Comparison of ENCODE assay signal across 8 cellular contexts in the genomic region with DNA sequence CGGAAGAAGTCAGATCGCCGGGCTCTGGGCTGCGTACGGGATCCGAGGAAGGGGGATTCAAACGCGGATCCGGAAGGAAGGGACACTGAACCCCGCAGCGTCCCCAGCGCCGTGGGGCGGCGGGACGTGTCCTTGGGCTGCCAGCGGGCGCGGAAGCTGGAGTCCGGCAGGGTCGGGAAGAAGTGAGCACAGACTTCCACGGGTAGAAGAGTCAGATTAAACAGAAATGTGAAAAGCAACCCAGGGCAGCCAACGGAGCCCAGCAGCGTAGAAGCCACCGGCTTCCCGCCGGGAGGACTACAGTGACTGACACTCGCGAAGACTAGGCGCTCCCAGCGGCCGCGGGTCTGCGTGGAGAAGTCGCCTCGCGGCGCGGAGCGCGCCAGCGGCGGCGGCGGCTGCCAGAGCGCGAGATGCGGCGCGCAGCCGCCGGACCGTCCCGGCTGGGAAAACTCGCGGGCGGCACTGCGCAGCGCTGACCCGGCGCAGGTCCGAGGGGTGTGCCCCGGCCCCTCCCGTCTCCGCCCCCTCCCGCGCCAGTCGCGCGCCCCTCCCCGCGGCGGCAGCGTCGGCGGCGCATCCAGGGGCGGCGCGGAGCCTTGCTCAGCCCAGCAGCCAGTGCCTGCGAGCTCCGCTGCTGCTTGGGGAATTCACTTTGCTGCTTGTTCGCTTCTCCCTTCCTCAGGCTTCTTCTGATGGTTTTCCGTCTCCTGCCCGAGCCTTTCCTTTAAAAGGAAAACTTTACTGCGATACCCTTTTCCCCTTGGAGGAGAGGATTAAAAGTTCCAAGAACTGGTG. TPM values are rescaled to one million over a fixed set of nuclear protein-coding genes. Genes with fewer than 3 reads are reported as not detected.
A peak's percentile ranks its signal among the peaks of the same experiment; 100 is the strongest.
DNase-seq lines count a peak whose midpoint lies in the region; ATAC-seq and TF ChIP-seq lines count a peak whose summit lies in the region.

Gene SAMD5 (plus strand): TSS at position 618 of the 798 bp plus-strand sequence. CDS start 239 bp downstream, outside the sequence.

- POLR2A ChIA-PET in SK-N-SH (lab: Yijun Ruan, JAX): no interaction called here

- H3K4me3 ChIP-seq in SK-N-SH (ENCODE audit: low read depth in 2 of 2, low read length in 1 of 2) (peak within 1 kb of the TSS; percentile 43 to 59; a peak in 3 of 4 replicates), right lobe of liver (peak within 1 kb of the TSS; percentile 59 to 75 (median 62)), stomach (peak within 1 kb of the TSS; percentile 61 to 84 (median 65))

- H3F3A ChIP-seq in SK-N-SH (replicated peaks; ENCODE audit: insufficient read depth): no peaks in the 10 kb centered on the region

- peak; percentile 60 for ATAC-seq in GM19328 (IDR thresholded peaks at IDR 0.05; ENCODE audit: unreplicated experiment)
- ATAC-seq in HG03520 (IDR thresholded peaks at IDR 0.05; ENCODE audit: unreplicated experiment): peak; percentile 30
- ATAC-seq in right lobe of liver: peak; percentile 69 to 88 (median 80)

- under 1% methylated on average over 22 of the region's 86 CpGs for WGBS in SK-N-SH (ENCODE audit: low lambda C conversion rate)
- WGBS in right lobe of liver (ENCODE audit: insufficient coverage, low coverage, low lambda C conversion rate, missing lambda C conversion rate): 4% methylated on average over 5 of the region's 86 CpGs
- WGBS in stomach, 5 donors: 0 to 1% (median 1%) methylated on average over 28 to 86 of the region's 86 CpGs

- peak within 1 kb of the TSS; percentile 78; the same call in 1 of the 2 replicates for H2AFZ ChIP-seq in SK-N-SH (ENCODE audit: low read depth)

- H3K27ac ChIP-seq in SK-N-SH (ENCODE audit: low read depth in 2 of 2, low read length in 1 of 2) (no peak within 1 kb of the TSS), right lobe of liver (peak within 1 kb of the TSS; percentile 72 to 92 (median 90)), stomach (peak within 1 kb of the TSS; percentile 72 to 82 (median 78))

- no peaks in the 10 kb centered on the region for H4K20me1 ChIP-seq in SK-N-SH (ENCODE audit: insufficient read depth)

- no peak within 1 kb of the TSS for H3K9ac ChIP-seq in SK-N-SH

- CTCF ChIA-PET in SK-N-SH (lab: Yijun Ruan, JAX): interaction anchor here (1.8 kb wide), 1 partner anchor 16 kb away, joined by 7 read pairs; no protein-coding TSS in a partner anchor

- H3K9me2 ChIP-seq in SK-N-SH: no peaks in the 10 kb centered on the region

- TF ChIP-seq EP300 in SK-N-SH (IDR thresholded peaks at IDR 0.05; ENCODE audit: borderline replicate concordance in 1 of 2, low read depth in 1 of 2, low read length in 1 of 2) (no peak), stomach (IDR thresholded peaks at IDR 0.05) (no peak)

- peak within 1 kb of the TSS; percentile 79 for H3K4me2 ChIP-seq in SK-N-SH

- peak; percentile 79 for TF ChIP-seq POLR2A in right lobe of liver (IDR thresholded peaks at IDR 0.05)
- TF ChIP-seq POLR2A in stomach (IDR thresholded peaks at IDR 0.05): no peak

- DNase-seq in COLO668 (lab: John Stamatoyannopoulos, UW; ENCODE audit: unreplicated experiment): peak; percentile 78
- DNase-seq in SK-N-SH: peak; percentile 53
- peak; percentile 78 for DNase-seq in ecto neural progenitor cell (ENCODE audit: low spot score)
- peak; percentile 85 to 88 (median 88) for DNase-seq in right lobe of liver
- peak; percentile 65 for DNase-seq in stomach
- DNase-seq in NCI-H2081 treated with DMSO at 0.1 percent for 48 hours (lab: John Stamatoyannopoulos, UW): no peak

- intact Hi-C loops in right lobe of liver (cut with DNase I) (loop anchor here in 1 of 2 donors (5.0 kb wide), 1 partner anchor 659 kb away; no protein-coding TSS in a partner anchor), stomach (cut with DNase I; ENCODE audit: low total_unique reads) (loop anchor here (5.0 kb wide), 1 partner anchor 659 kb away; no protein-coding TSS in a partner anchor)

- H3K79me2 ChIP-seq in SK-N-SH (ENCODE audit: insufficient read depth): no peaks in the 10 kb centered on the region

- TF ChIP-seq CTCF in SK-N-SH (IDR thresholded peaks at IDR 0.05): no peak
- peak in 1 of 4 donors; percentile 6 for TF ChIP-seq CTCF in right lobe of liver (IDR thresholded peaks at IDR 0.05)
- TF ChIP-seq CTCF in stomach (IDR thresholded peaks at IDR 0.05): no peak

- peaks cover 22% of the 10 kb centered on the region for H3K27me3 ChIP-seq in SK-N-SH (ENCODE audit: insufficient read depth)
- no peaks in the 10 kb centered on the region for H3K27me3 ChIP-seq in right lobe of liver
- H3K27me3 ChIP-seq in stomach: peaks cover 0 to 67% (median 7%) of the 10 kb centered on the region in 3 donors

- H3K9me3 ChIP-seq in SK-N-SH: no peaks in the 10 kb centered on the region
- H3K9me3 ChIP-seq in right lobe of liver: no peaks in the 10 kb centered on the region
- no peaks in the 10 kb centered on the region for H3K9me3 ChIP-seq in stomach

- TF ChIP-seq RAD21 in SK-N-SH (IDR thresholded peaks at IDR 0.05; ENCODE audit: low read length): no peak

- no peaks in the 10 kb centered on the region for H3K36me3 ChIP-seq in SK-N-SH (replicated peaks in 1 of 2; ENCODE audit: control insufficient read depth in 1 of 2, insufficient read depth in 2 of 2, low read length in 1 of 2)
- no peaks in the 10 kb centered on the region for H3K36me3 ChIP-seq in right lobe of liver
- H3K36me3 ChIP-seq in stomach: no peaks in the 10 kb centered on the region

- H3K4me1 ChIP-seq in SK-N-SH (ENCODE audit: control insufficient read depth in 1 of 2, insufficient read depth in 2 of 2, low read depth in 1 of 2, low read length in 1 of 2) (no peaks in the 10 kb centered on the region; a peak in 1 of 4 replicates), right lobe of liver (peaks cover 0 to 13% (median 5%) of the 10 kb centered on the region in 4 donors), stomach (peaks cover 10 to 40% (median 33%) of the 10 kb centered on the region in 4 donors)

TF ChIP-seq in SK-N-SH, 30 proteins besides CTCF, POLR2A, EP300 and RAD21:
- no peak for TF ChIP-seq JUND (IDR thresholded peaks at IDR 0.05)
- no peak for TF ChIP-seq TEAD4 (IDR thresholded peaks at IDR 0.05; ENCODE audit: borderline replicate concordance, insufficient read depth)
- no peak for TF ChIP-seq MXI1 (IDR thresholded peaks at IDR 0.05; ENCODE audit: low read depth, low read length)
- TF ChIP-seq SIN3A (IDR thresholded peaks at IDR 0.05; ENCODE audit: borderline replicate concordance, low read depth, low read length): no peak
- TF ChIP-seq FOSL2 (IDR thresholded peaks at IDR 0.05; ENCODE audit: borderline replicate concordance, low read depth): no peak
- no peak for TF ChIP-seq RFX5 (IDR thresholded peaks at IDR 0.05; ENCODE audit: low read length)
- TF ChIP-seq NRF1 (IDR thresholded peaks at IDR 0.05; ENCODE audit: low read depth, low read length): no peak
- TF ChIP-seq GATA2 (CRISPR knock-in tag; IDR thresholded peaks at IDR 0.05): no peak
- no peak for TF ChIP-seq EZH2phosphoT487 (IDR thresholded peaks at IDR 0.05; ENCODE audit: borderline replicate concordance, low read depth)
- TF ChIP-seq, protein P1, sequence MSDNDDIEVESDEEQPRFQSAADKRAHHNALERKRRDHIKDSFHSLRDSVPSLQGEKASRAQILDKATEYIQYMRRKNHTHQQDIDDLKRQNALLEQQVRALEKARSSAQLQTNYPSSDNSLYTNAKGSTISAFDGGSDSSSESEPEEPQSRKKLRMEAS (IDR thresholded peaks at IDR 0.05; ENCODE audit: low read depth): no peak
- TF ChIP-seq TCF12 (IDR thresholded peaks at IDR 0.05): no peak
- TF ChIP-seq, protein P2, sequence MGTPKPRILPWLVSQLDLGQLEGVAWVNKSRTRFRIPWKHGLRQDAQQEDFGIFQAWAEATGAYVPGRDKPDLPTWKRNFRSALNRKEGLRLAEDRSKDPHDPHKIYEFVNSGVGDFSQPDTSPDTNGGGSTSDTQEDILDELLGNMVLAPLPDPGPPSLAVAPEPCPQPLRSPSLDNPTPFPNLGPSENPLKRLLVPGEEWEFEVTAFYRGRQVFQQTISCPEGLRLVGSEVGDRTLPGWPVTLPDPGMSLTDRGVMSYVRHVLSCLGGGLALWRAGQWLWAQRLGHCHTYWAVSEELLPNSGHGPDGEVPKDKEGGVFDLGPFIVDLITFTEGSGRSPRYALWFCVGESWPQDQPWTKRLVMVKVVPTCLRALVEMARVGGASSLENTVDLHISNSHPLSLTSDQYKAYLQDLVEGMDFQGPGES (IDR thresholded peaks at IDR 0.05; ENCODE audit: low read depth, low read length): no peak
- no peak for TF ChIP-seq FOXJ3 (CRISPR knock-in tag; IDR thresholded peaks at IDR 0.05)
- no peak for TF ChIP-seq RCOR1 (IDR thresholded peaks at IDR 0.05; ENCODE audit: low read length)
- no peak for TF ChIP-seq SMC3 (IDR thresholded peaks at IDR 0.05; ENCODE audit: low read depth, low read length)
- no peak for TF ChIP-seq YY1 (IDR thresholded peaks at IDR 0.05; ENCODE audit: low read depth)

RNA-seq across cellular contexts. Expression of gene SAMD5, which starts in this region (rescaled TPM):
- polyA plus RNA-seq in SK-N-SH (2012; rRNA removed) (not detected in 2 replicates), stomach (1 to 10 TPM; 3.7 to 4.0 (median 3.9) TPM)
- polyA plus RNA-seq in SK-N-SH (2012; cell fraction: cytosol; rRNA removed): under 0.01 TPM in 1 of 2 replicates, not detected in the other
- not detected in 2 replicates for polyA plus RNA-seq in SK-N-SH (2012; cell fraction: nucleus; rRNA removed)
- total RNA-seq in right lobe of liver (10 to 100 TPM in 4 of 6 experiments, 1 to 10 TPM in 2; 9.5 to 17.6 (median 11.5) TPM), stomach (10 to 100 TPM in 3 of 5 donors, 1 to 10 TPM in 1, under 1 TPM in 1; under 0.01 to 19.1 (median 11.6) TPM)

Comparison
In these comparisons a context has a peak if more than half of its experiments do, and no peak if none do; other contexts are left out.
1. Peak in DNase-seq, H3K4me3 ChIP-seq and H3K4me2 ChIP-seq in SK-N-SH; RNA of the gene not detected or under 1 TPM.
2. ATAC-seq: peak in every context shown above with its lines; median percentile 80 in right lobe of liver; 60 in GM19328; 30 in HG03520.
3. H3K27ac ChIP-seq: peak in right lobe of liver (3 of 3) and stomach (5 of 5); none in SK-N-SH (0 of 2).
4. Peak in every context shown above with its lines, with median percentiles within 50 percentile points of each other: H3K4me3 ChIP-seq.